Comparison of ENCODE assay signal across 1 cellular context in genomic region chr5:95924720-95925119, GRCh38.
A peak's percentile ranks its signal among the peaks of the same experiment; 100 is the strongest.
TF ChIP-seq lines count a peak whose summit lies in the region.

No MANE protein-coding gene starts in this region.

TF ChIP-seq in HepG2, 621 proteins besides CTCF, POLR2A, EP300 and RAD21 (continued from another document and continues in another):
- TF ChIP-seq DDIT3 (CRISPR knock-in tag; IDR thresholded peaks at IDR 0.05) = no peak
- TF ChIP-seq HMG20B (CRISPR knock-in tag; conservative IDR thresholded peaks at IDR 0.05) = peak; percentile 61; the same call in 1 of the 2 replicates
- no peak for TF ChIP-seq ZNF337 (CRISPR knock-in tag; IDR thresholded peaks at IDR 0.05; ENCODE audit: borderline replicate concordance, low read depth)
- peak; percentile 73 for TF ChIP-seq RXRB (CRISPR knock-in tag; IDR thresholded peaks at IDR 0.05; ENCODE audit: borderline replicate concordance)
- TF ChIP-seq FOXA1 (IDR thresholded peaks at IDR 0.05) = 0 out of 2 replicates have a peak, but pooled peaks have one; percentile 32
- TF ChIP-seq FOXA1 (CRISPR knock-in tag; IDR thresholded peaks at IDR 0.05) = peak; percentile 98
- no peak for TF ChIP-seq ZNF367 (CRISPR knock-in tag; IDR thresholded peaks at IDR 0.05; ENCODE audit: borderline replicate concordance)
- TF ChIP-seq HBP1 (CRISPR knock-in tag; IDR thresholded peaks at IDR 0.05; ENCODE audit: low read depth) = 0 out of 2 replicates have a peak, but pooled peaks have one; percentile 38
- TF ChIP-seq SCMH1 (CRISPR knock-in tag; IDR thresholded peaks at IDR 0.05; ENCODE audit: borderline replicate concordance) = no peak
- no peak for TF ChIP-seq HNF1B (CRISPR knock-in tag; IDR thresholded peaks at IDR 0.05)
- no peak for TF ChIP-seq ZNF460 (CRISPR knock-in tag; IDR thresholded peaks at IDR 0.05; ENCODE audit: borderline replicate concordance)
- TF ChIP-seq ZBTB14 (CRISPR knock-in tag; IDR thresholded peaks at IDR 0.05) = no peak
- TF ChIP-seq FOXA3 (CRISPR knock-in tag; IDR thresholded peaks at IDR 0.05) = peak; percentile 99
- no peak for TF ChIP-seq ZNF275 (CRISPR knock-in tag; IDR thresholded peaks at IDR 0.05; ENCODE audit: borderline replicate concordance)
- TF ChIP-seq ZNF790 (CRISPR knock-in tag; IDR thresholded peaks at IDR 0.05; ENCODE audit: borderline replicate concordance) = no peak
- TF ChIP-seq MIXL1 (CRISPR knock-in tag; IDR thresholded peaks at IDR 0.05) = peak; percentile 92; the same call in 1 of the 2 replicates
- peak; percentile 57; the same call in 1 of the 2 replicates for TF ChIP-seq CREM (IDR thresholded peaks at IDR 0.05)
- TF ChIP-seq CREM (CRISPR knock-in tag; IDR thresholded peaks at IDR 0.05) = no peak
- no peak for TF ChIP-seq CREBL2 (CRISPR knock-in tag; IDR thresholded peaks at IDR 0.05; ENCODE audit: borderline replicate concordance)
- no peak for TF ChIP-seq ZNF770 (CRISPR knock-in tag; IDR thresholded peaks at IDR 0.05)
- no peak for TF ChIP-seq ZNF777 (CRISPR knock-in tag; IDR thresholded peaks at IDR 0.05)
- TF ChIP-seq ZBED4 (CRISPR knock-in tag; IDR thresholded peaks at IDR 0.05; ENCODE audit: borderline replicate concordance) = no peak
- TF ChIP-seq PAWR (CRISPR knock-in tag; IDR thresholded peaks at IDR 0.05; ENCODE audit: borderline replicate concordance) = no peak
- no peak for TF ChIP-seq CREB3 (CRISPR knock-in tag; IDR thresholded peaks at IDR 0.05)
- TF ChIP-seq ZMYM4 (CRISPR knock-in tag; IDR thresholded peaks at IDR 0.05) = peak; percentile 60; the same call in 1 of the 2 replicates
- TF ChIP-seq ZNF891 (CRISPR knock-in tag; IDR thresholded peaks at IDR 0.05) = no peak
- peak; percentile 56; the same call in 1 of the 2 replicates for TF ChIP-seq FOXK1 (CRISPR knock-in tag; IDR thresholded peaks at IDR 0.05; ENCODE audit: borderline replicate concordance, low read depth)
- TF ChIP-seq PRDM10 (CRISPR knock-in tag; IDR thresholded peaks at IDR 0.05; ENCODE audit: low read depth) = 0 out of 2 replicates have a peak, but pooled peaks have one; percentile 38
- no peak for TF ChIP-seq CENPT (CRISPR knock-in tag; IDR thresholded peaks at IDR 0.05; ENCODE audit: low read depth)
- TF ChIP-seq ZNF644 (CRISPR knock-in tag; IDR thresholded peaks at IDR 0.05; ENCODE audit: low read depth) = peak; percentile 47; the same call in 1 of the 2 replicates
- peak; percentile 94 for TF ChIP-seq CEBPG (CRISPR knock-in tag; IDR thresholded peaks at IDR 0.05)
- peak; percentile 74; the same call in 1 of the 2 replicates for TF ChIP-seq ZGPAT (CRISPR knock-in tag; IDR thresholded peaks at IDR 0.05)
- no peak for TF ChIP-seq FOSL1 (CRISPR knock-in tag; IDR thresholded peaks at IDR 0.05; ENCODE audit: borderline replicate concordance)
- TF ChIP-seq TEAD3 (CRISPR knock-in tag; optimal IDR thresholded peaks at IDR 0.05; ENCODE audit: borderline replicate concordance) = peak; percentile 79
- no peak for TF ChIP-seq ZNF746 (CRISPR knock-in tag; IDR thresholded peaks at IDR 0.05)
- peak; percentile 68; the same call in 1 of the 2 replicates for TF ChIP-seq FOXO1 (CRISPR knock-in tag; IDR thresholded peaks at IDR 0.05)
- TF ChIP-seq ZNF619 (CRISPR knock-in tag; IDR thresholded peaks at IDR 0.05) = no peak
- peak; percentile 64; the same call in 1 of the 2 replicates for TF ChIP-seq TFE3 (CRISPR knock-in tag; IDR thresholded peaks at IDR 0.05)
